Comparison of ENCODE assay signal across 1 cellular context in the genomic region with DNA sequence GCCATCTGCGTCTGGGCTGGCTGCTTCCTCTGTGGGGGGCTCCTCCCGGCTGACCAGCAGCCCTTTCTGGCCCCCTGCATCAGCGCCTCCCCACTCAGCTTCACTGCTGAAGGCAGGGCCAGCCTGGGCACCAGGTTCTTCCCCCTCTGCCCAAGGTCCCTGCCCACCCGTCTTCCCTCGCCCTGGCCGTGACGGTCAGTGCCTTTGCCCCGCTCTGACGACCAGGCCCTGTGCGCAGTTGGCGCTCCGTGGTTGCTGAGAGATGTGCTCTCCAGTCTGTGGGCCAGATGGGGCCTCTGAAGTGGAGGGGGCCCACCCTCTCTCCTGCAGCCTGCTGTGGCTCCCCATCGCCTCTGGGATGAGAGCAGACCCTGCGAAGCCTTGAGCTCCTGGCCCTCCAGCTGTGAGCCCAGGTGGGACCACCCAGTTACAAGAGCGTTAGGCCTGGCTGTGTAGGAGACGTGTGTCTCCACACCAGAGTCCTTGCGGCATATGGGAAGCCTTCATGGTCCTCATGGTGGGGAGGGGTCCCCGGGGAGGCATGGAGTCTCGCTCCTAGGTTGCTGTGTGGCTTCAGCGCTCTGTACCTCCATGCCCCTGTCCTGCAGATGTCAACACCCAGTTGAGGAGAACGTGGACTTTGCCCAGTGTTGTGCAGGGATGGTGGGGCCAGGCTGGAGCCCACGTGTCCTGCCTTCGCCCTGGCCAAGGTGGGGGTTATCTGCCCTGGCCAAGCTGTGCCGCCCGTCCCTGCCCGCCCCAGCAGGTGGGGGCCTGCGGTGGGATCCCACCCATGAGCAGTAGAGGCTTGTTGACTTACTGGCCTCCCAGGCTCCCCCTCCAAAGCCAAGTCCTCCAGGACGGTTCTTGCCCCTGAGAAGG.
TF ChIP-seq lines count a peak whose summit lies in the region.

No MANE protein-coding gene starts in this region.

TF ChIP-seq in HepG2, 621 proteins besides CTCF, POLR2A, EP300 and RAD21 (continued from another document and continues in another):
- TF ChIP-seq, protein P1, sequence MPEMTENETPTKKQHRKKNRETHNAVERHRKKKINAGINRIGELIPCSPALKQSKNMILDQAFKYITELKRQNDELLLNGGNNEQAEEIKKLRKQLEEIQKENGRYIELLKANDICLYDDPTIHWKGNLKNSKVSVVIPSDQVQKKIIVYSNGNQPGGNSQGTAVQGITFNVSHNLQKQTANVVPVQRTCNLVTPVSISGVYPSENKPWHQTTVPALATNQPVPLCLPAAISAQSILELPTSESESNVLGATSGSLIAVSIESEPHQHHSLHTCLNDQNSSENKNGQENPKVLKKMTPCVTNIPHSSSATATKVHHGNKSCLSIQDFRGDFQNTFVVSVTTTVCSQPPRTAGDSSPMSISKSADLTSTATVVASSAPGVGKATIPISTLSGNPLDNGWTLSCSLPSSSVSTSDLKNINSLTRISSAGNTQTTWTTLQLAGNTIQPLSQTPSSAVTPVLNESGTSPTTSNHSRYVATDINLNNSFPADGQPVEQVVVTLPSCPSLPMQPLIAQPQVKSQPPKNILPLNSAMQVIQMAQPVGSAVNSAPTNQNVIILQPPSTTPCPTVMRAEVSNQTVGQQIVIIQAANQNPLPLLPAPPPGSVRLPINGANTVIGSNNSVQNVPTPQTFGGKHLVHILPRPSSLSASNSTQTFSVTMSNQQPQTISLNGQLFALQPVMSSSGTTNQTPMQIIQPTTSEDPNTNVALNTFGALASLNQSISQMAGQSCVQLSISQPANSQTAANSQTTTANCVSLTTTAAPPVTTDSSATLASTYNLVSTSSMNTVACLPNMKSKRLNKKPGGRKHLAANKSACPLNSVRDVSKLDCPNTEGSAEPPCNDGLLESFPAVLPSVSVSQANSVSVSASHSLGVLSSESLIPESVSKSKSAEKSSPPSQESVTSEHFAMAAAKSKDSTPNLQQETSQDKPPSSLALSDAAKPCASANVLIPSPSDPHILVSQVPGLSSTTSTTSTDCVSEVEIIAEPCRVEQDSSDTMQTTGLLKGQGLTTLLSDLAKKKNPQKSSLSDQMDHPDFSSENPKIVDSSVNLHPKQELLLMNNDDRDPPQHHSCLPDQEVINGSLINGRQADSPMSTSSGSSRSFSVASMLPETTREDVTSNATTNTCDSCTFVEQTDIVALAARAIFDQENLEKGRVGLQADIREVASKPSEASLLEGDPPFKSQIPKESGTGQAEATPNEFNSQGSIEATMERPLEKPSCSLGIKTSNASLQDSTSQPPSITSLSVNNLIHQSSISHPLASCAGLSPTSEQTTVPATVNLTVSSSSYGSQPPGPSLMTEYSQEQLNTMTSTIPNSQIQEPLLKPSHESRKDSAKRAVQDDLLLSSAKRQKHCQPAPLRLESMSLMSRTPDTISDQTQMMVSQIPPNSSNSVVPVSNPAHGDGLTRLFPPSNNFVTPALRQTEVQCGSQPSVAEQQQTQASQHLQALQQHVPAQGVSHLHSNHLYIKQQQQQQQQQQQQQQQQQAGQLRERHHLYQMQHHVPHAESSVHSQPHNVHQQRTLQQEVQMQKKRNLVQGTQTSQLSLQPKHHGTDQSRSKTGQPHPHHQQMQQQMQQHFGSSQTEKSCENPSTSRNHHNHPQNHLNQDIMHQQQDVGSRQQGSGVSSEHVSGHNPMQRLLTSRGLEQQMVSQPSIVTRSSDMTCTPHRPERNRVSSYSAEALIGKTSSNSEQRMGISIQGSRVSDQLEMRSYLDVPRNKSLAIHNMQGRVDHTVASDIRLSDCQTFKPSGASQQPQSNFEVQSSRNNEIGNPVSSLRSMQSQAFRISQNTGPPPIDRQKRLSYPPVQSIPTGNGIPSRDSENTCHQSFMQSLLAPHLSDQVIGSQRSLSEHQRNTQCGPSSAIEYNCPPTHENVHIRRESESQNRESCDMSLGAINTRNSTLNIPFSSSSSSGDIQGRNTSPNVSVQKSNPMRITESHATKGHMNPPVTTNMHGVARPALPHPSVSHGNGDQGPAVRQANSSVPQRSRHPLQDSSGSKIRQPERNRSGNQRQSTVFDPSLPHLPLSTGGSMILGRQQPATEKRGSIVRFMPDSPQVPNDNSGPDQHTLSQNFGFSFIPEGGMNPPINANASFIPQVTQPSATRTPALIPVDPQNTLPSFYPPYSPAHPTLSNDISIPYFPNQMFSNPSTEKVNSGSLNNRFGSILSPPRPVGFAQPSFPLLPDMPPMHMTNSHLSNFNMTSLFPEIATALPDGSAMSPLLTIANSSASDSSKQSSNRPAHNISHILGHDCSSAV (CRISPR knock-in tag; IDR thresholded peaks at IDR 0.05; ENCODE audit: borderline replicate concordance) = no peak
- TF ChIP-seq RORA (CRISPR knock-in tag; IDR thresholded peaks at IDR 0.05) (no peak), ZNF713 (CRISPR knock-in tag; IDR thresholded peaks at IDR 0.05) (no peak), NFKBIZ (CRISPR knock-in tag; IDR thresholded peaks at IDR 0.05) (0 out of 2 replicates have a peak, but pooled peaks have one; percentile 31), SMARCC2 (IDR thresholded peaks at IDR 0.05) (no peak), WIZ (CRISPR knock-in tag; IDR thresholded peaks at IDR 0.05) (no peak), GZF1 (CRISPR knock-in tag; IDR thresholded peaks at IDR 0.05) (no peak), PLRG1 (conservative IDR thresholded peaks at IDR 0.05) (no peak), FOXO1 (CRISPR knock-in tag; IDR thresholded peaks at IDR 0.05) (peak; percentile 61; the same call in 1 of the 2 replicates), RARG (CRISPR knock-in tag; IDR thresholded peaks at IDR 0.05; ENCODE audit: low read depth) (no peak), ZNF337 (CRISPR knock-in tag; IDR thresholded peaks at IDR 0.05; ENCODE audit: borderline replicate concordance, low read depth) (no peak), POGZ (CRISPR knock-in tag; IDR thresholded peaks at IDR 0.05) (peak; percentile 40; the same call in 1 of the 2 replicates), EEA1 (CRISPR knock-in tag; IDR thresholded peaks at IDR 0.05; ENCODE audit: borderline replicate concordance) (no peak), EED (CRISPR knock-in tag; IDR thresholded peaks at IDR 0.05) (0 out of 2 replicates have a peak, but pooled peaks have one; percentile 12), KDM4B (CRISPR knock-in tag; IDR thresholded peaks at IDR 0.05) (no peak)
- TF ChIP-seq, protein P2, sequence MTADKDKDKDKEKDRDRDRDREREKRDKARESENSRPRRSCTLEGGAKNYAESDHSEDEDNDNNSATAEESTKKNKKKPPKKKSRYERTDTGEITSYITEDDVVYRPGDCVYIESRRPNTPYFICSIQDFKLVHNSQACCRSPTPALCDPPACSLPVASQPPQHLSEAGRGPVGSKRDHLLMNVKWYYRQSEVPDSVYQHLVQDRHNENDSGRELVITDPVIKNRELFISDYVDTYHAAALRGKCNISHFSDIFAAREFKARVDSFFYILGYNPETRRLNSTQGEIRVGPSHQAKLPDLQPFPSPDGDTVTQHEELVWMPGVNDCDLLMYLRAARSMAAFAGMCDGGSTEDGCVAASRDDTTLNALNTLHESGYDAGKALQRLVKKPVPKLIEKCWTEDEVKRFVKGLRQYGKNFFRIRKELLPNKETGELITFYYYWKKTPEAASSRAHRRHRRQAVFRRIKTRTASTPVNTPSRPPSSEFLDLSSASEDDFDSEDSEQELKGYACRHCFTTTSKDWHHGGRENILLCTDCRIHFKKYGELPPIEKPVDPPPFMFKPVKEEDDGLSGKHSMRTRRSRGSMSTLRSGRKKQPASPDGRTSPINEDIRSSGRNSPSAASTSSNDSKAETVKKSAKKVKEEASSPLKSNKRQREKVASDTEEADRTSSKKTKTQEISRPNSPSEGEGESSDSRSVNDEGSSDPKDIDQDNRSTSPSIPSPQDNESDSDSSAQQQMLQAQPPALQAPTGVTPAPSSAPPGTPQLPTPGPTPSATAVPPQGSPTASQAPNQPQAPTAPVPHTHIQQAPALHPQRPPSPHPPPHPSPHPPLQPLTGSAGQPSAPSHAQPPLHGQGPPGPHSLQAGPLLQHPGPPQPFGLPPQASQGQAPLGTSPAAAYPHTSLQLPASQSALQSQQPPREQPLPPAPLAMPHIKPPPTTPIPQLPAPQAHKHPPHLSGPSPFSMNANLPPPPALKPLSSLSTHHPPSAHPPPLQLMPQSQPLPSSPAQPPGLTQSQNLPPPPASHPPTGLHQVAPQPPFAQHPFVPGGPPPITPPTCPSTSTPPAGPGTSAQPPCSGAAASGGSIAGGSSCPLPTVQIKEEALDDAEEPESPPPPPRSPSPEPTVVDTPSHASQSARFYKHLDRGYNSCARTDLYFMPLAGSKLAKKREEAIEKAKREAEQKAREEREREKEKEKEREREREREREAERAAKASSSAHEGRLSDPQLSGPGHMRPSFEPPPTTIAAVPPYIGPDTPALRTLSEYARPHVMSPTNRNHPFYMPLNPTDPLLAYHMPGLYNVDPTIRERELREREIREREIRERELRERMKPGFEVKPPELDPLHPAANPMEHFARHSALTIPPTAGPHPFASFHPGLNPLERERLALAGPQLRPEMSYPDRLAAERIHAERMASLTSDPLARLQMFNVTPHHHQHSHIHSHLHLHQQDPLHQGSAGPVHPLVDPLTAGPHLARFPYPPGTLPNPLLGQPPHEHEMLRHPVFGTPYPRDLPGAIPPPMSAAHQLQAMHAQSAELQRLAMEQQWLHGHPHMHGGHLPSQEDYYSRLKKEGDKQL (CRISPR knock-in tag; IDR thresholded peaks at IDR 0.05; ENCODE audit: low read depth) = no peak
- TF ChIP-seq, protein P3, sequence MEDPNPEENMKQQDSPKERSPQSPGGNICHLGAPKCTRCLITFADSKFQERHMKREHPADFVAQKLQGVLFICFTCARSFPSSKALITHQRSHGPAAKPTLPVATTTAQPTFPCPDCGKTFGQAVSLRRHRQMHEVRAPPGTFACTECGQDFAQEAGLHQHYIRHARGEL (CRISPR knock-in tag; IDR thresholded peaks at IDR 0.05) = no peak
- TF ChIP-seq, protein P4, sequence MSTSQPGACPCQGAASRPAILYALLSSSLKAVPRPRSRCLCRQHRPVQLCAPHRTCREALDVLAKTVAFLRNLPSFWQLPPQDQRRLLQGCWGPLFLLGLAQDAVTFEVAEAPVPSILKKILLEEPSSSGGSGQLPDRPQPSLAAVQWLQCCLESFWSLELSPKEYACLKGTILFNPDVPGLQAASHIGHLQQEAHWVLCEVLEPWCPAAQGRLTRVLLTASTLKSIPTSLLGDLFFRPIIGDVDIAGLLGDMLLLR (CRISPR knock-in tag; IDR thresholded peaks at IDR 0.05) = no peak
- TF ChIP-seq, protein P5, sequence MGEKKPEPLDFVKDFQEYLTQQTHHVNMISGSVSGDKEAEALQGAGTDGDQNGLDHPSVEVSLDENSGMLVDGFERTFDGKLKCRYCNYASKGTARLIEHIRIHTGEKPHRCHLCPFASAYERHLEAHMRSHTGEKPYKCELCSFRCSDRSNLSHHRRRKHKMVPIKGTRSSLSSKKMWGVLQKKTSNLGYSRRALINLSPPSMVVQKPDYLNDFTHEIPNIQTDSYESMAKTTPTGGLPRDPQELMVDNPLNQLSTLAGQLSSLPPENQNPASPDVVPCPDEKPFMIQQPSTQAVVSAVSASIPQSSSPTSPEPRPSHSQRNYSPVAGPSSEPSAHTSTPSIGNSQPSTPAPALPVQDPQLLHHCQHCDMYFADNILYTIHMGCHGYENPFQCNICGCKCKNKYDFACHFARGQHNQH (CRISPR knock-in tag; IDR thresholded peaks at IDR 0.05) = peak; percentile 58; the same call in 1 of the 2 replicates
- TF ChIP-seq, protein P6, sequence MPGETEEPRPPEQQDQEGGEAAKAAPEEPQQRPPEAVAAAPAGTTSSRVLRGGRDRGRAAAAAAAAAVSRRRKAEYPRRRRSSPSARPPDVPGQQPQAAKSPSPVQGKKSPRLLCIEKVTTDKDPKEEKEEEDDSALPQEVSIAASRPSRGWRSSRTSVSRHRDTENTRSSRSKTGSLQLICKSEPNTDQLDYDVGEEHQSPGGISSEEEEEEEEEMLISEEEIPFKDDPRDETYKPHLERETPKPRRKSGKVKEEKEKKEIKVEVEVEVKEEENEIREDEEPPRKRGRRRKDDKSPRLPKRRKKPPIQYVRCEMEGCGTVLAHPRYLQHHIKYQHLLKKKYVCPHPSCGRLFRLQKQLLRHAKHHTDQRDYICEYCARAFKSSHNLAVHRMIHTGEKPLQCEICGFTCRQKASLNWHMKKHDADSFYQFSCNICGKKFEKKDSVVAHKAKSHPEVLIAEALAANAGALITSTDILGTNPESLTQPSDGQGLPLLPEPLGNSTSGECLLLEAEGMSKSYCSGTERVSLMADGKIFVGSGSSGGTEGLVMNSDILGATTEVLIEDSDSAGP (CRISPR knock-in tag; IDR thresholded peaks at IDR 0.05; ENCODE audit: borderline replicate concordance) = peak; percentile 42; the same call in 1 of the 2 replicates
- TF ChIP-seq, protein P7, sequence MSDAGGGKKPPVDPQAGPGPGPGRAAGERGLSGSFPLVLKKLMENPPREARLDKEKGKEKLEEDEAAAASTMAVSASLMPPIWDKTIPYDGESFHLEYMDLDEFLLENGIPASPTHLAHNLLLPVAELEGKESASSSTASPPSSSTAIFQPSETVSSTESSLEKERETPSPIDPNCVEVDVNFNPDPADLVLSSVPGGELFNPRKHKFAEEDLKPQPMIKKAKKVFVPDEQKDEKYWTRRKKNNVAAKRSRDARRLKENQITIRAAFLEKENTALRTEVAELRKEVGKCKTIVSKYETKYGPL (CRISPR knock-in tag; IDR thresholded peaks at IDR 0.05) = no peak
- TF ChIP-seq, protein P8, sequence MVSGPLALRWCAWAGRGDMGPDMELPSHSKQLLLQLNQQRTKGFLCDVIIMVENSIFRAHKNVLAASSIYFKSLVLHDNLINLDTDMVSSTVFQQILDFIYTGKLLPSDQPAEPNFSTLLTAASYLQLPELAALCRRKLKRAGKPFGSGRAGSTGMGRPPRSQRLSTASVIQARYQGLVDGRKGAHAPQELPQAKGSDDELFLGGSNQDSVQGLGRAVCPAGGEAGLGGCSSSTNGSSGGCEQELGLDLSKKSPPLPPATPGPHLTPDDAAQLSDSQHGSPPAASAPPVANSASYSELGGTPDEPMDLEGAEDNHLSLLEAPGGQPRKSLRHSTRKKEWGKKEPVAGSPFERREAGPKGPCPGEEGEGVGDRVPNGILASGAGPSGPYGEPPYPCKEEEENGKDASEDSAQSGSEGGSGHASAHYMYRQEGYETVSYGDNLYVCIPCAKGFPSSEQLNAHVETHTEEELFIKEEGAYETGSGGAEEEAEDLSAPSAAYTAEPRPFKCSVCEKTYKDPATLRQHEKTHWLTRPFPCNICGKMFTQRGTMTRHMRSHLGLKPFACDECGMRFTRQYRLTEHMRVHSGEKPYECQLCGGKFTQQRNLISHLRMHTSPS (CRISPR knock-in tag; IDR thresholded peaks at IDR 0.05; ENCODE audit: low read depth) = peak; percentile 95
- TF ChIP-seq, protein P9, sequence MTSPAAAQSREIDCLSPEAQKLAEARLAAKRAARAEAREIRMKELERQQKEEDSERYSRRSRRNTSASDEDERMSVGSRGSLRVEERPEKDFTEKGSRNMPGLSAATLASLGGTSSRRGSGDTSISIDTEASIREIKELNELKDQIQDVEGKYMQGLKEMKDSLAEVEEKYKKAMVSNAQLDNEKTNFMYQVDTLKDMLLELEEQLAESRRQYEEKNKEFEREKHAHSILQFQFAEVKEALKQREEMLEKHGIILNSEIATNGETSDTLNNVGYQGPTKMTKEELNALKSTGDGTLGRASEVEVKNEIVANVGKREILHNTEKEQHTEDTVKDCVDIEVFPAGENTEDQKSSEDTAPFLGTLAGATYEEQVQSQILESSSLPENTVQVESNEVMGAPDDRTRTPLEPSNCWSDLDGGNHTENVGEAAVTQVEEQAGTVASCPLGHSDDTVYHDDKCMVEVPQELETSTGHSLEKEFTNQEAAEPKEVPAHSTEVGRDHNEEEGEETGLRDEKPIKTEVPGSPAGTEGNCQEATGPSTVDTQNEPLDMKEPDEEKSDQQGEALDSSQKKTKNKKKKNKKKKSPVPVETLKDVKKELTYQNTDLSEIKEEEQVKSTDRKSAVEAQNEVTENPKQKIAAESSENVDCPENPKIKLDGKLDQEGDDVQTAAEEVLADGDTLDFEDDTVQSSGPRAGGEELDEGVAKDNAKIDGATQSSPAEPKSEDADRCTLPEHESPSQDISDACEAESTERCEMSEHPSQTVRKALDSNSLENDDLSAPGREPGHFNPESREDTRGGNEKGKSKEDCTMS (CRISPR knock-in tag; conservative IDR thresholded peaks at IDR 0.05) = no peak
